In genomic region chr19:19493841-19494546, GRCh38 we compare ENCODE assay signal across 25 cellular contexts. TPM values are rescaled to one million over a fixed set of nuclear protein-coding genes. Genes with fewer than 3 reads are reported as not detected.
DNase-seq lines count a peak whose midpoint lies in the region; ATAC-seq and TF ChIP-seq lines count a peak whose summit lies in the region.
"Had no signal": no experiment of that assay in that cellular context is flagged by ENCODE, and none has a peak within 500 bp of the region (broad histone marks: within the 10 kb centered on the region; RNA-seq: fewer than 3 reads in every experiment).

No MANE protein-coding gene starts in this region.

- H3K27ac ChIP-seq in HUES6 (ENCODE audit: low read depth, low read length): no peak overlapping the region
- peak overlapping the region; percentile 39 for H3K27ac ChIP-seq in caudate nucleus (ENCODE audit: low read depth, low read length)
- H3K27ac ChIP-seq in osteoblast (ENCODE audit: low read depth, low read length): peak overlapping the region; percentile 33
- H3K27ac ChIP-seq: SK-N-MC, upper lobe of left lung had no signal

- peaks cover 37% of the 10 kb centered on the region for H3K36me3 Mint-ChIP-seq in activated CD8-positive, alpha-beta memory T cell treated with anti-CD3 and anti-CD28 coated beads, Interleukin-2, amount 10 ng/mL, durations not matched to agents 7 days and 5 days

- H3K27me3 Mint-ChIP-seq in activated CD8-positive, alpha-beta memory T cell treated with anti-CD3 and anti-CD28 coated beads, Interleukin-2, amount 10 ng/mL, durations not matched to agents 7 days and 5 days: no peaks in the 10 kb centered on the region
- H3K27me3 Mint-ChIP-seq: activated CD4-positive, alpha-beta memory T cell treated with anti-CD3 and anti-CD28 coated beads for 36 hours; B cell; dendritic cell treated with granulocyte-macrophage colony-stimulating factor and Interleukin-4, amounts not matched to agents 40 ng/mL and 50 ng/mL, for 4 days had no signal

- peaks cover 75% of the 10 kb centered on the region for H3K79me2 ChIP-seq in osteoblast (ENCODE audit: insufficient read depth, low read length)

- TF ChIP-seq CTCF in osteoblast (IDR thresholded peaks at IDR 0.05; ENCODE audit: extremely low read depth, low read depth, low read length): no peak

- peak overlapping the region; percentile 46 for H3K27ac Mint-ChIP-seq in activated CD8-positive, alpha-beta memory T cell treated with anti-CD3 and anti-CD28 coated beads, Interleukin-2, amount 10 ng/mL, durations not matched to agents 7 days and 5 days
- H3K27ac Mint-ChIP-seq: B cell; dendritic cell treated with granulocyte-macrophage colony-stimulating factor and Interleukin-4, amounts not matched to agents 40 ng/mL and 50 ng/mL, for 4 days; T-helper 2 cell treated with Interferon-gamma antibody and Interleukin-4, amounts not matched to agents 5 μg/mL and 100 μg/mL, for 36 hours had no signal

- CTCF ChIA-PET in activated CD8-positive, alpha-beta memory T cell treated with anti-CD3 and anti-CD28 coated beads, Interleukin-2, amount 10 ng/mL, durations not matched to agents 7 days and 5 days (lab: Charles Lee): interaction anchor here (2.0 kb wide), 1 partner anchor 121 kb away, joined by 7 read pairs; no protein-coding TSS in a partner anchor

- H3K27me3 ChIP-seq in HUES6 (ENCODE audit: control insufficient read depth, insufficient read depth, low read length) (no peaks in the 10 kb centered on the region), osteoblast (ENCODE audit: insufficient read depth, low read length) (no peaks in the 10 kb centered on the region)
- H3K27me3 ChIP-seq: upper lobe of left lung had no signal

- H3K4me1 ChIP-seq in HUES6 (ENCODE audit: control insufficient read depth, insufficient read depth, low read length) (peaks cover 11% of the 10 kb centered on the region), osteoblast (ENCODE audit: insufficient read depth, low read length) (peaks cover 19% of the 10 kb centered on the region)

- peak overlapping the region; percentile 20 for H3K9ac ChIP-seq in HUES6 (ENCODE audit: low read length)

- peaks cover 18% of the 10 kb centered on the region for H3K4me1 Mint-ChIP-seq in activated CD8-positive, alpha-beta memory T cell treated with anti-CD3 and anti-CD28 coated beads, Interleukin-2, amount 10 ng/mL, durations not matched to agents 7 days and 5 days

- H3K9me3 Mint-ChIP-seq in activated CD8-positive, alpha-beta memory T cell treated with anti-CD3 and anti-CD28 coated beads, Interleukin-2, amount 10 ng/mL, durations not matched to agents 7 days and 5 days (ENCODE audit: low read depth): no peaks in the 10 kb centered on the region
- H3K9me3 Mint-ChIP-seq: activated CD4-positive, alpha-beta memory T cell treated with anti-CD3 and anti-CD28 coated beads for 36 hours; dendritic cell treated with granulocyte-macrophage colony-stimulating factor and Interleukin-4, amounts not matched to agents 40 ng/mL and 50 ng/mL, for 4 days; T-helper 2 cell treated with Interferon-gamma antibody and Interleukin-4, amounts not matched to agents 5 μg/mL and 100 μg/mL, for 36 hours had no signal

- no peak overlapping the region for H3K4me2 ChIP-seq in osteoblast (ENCODE audit: insufficient read depth, low read length)

- H3K36me3 ChIP-seq in HUES6 (ENCODE audit: control insufficient read depth, insufficient read depth, low read length) (peaks cover 78% of the 10 kb centered on the region), osteoblast (ENCODE audit: insufficient read depth, low read length) (peaks cover 43% of the 10 kb centered on the region)

- H4K20me1 ChIP-seq in osteoblast (ENCODE audit: insufficient read depth, low read length): peaks cover 22% of the 10 kb centered on the region

- ATAC-seq in activated CD8-positive, alpha-beta memory T cell treated with anti-CD3 and anti-CD28 coated beads, Interleukin-2, amount 10 ng/mL, durations not matched to agents 7 days and 5 days: no peak
- no peak for ATAC-seq in GM19023 (IDR thresholded peaks at IDR 0.05; ENCODE audit: unreplicated experiment)

- H3K9me3 ChIP-seq in HUES6 (ENCODE audit: control insufficient read depth, insufficient read depth, low read depth, low read length): no peaks in the 10 kb centered on the region
- H3K9me3 ChIP-seq in osteoblast (ENCODE audit: low read depth, low read length): no peaks in the 10 kb centered on the region
- H3K9me3 ChIP-seq: upper lobe of left lung had no signal

- no peak overlapping the region for H2AFZ ChIP-seq in osteoblast (ENCODE audit: low read length)

- no peak overlapping the region for H3K4me3 Mint-ChIP-seq in activated CD8-positive, alpha-beta memory T cell treated with anti-CD3 and anti-CD28 coated beads, Interleukin-2, amount 10 ng/mL, durations not matched to agents 7 days and 5 days
- H3K4me3 Mint-ChIP-seq: activated CD4-positive, alpha-beta memory T cell treated with anti-CD3 and anti-CD28 coated beads for 36 hours; B cell; dendritic cell treated with granulocyte-macrophage colony-stimulating factor and Interleukin-4, amounts not matched to agents 40 ng/mL and 50 ng/mL, for 4 days; T-helper 2 cell treated with Interferon-gamma antibody and Interleukin-4, amounts not matched to agents 5 μg/mL and 100 μg/mL, for 36 hours had no signal

- DNase-seq in activated CD8-positive, alpha-beta memory T cell treated with anti-CD3 and anti-CD28 coated beads, Interleukin-2, amount 10 ng/mL, durations not matched to agents 7 days and 5 days: no peak
- no peak for DNase-seq in activated CD8-positive, alpha-beta memory T cell treated with anti-CD3 and anti-CD28 coated beads, Interleukin-2, amount 50 U/mL, for 48 hours
- DNase-seq in caudate nucleus (lab: John Stamatoyannopoulos, UW): peak in 23 of 61 donors; percentile 4 to 60 (median 22)
- DNase-seq in osteoblast (ENCODE audit: insufficient read length, low spot score, missing footprints): peak; percentile 87
- DNase-seq in NCI-H510A treated with DMSO at 0.1 percent for 48 hours (lab: John Stamatoyannopoulos, UW): no peak
- DNase-seq in NAMALWA (ENCODE audit: low spot score): no peak
- DNase-seq: activated CD4-positive, alpha-beta memory T cell treated with anti-CD3 and anti-CD28 coated beads for 36 hours; activated gamma-delta T cell treated with Interleukin-2 at 50 U/mL for 16 hours; amniotic stem cell; COR-L47; DMS79 treated with DMSO at 0.1 percent for 48 hours; HCEC 1CT; Kasumi-1; kidney glomerular epithelial cell; NCI-H1048; NCI-H187; stimulated activated CD8-positive, alpha-beta memory T cell treated with anti-CD3 and anti-CD28 coated beads, Interleukin-4, amount 100 ng/mL, for 48 hours; upper lobe of left lung had no signal

- H3K4me3 ChIP-seq in HUES6 (ENCODE audit: low read depth, low read length): no peak overlapping the region
- H3K4me3 ChIP-seq in osteoblast (ENCODE audit: insufficient read depth, low read length): no peak overlapping the region
- H3K4me3 ChIP-seq: SK-N-MC, upper lobe of left lung had no signal

RNA-seq across cellular contexts. Expression of gene TSSK6, which starts 21.4 kb away (rescaled TPM):
- total RNA-seq in activated CD8-positive, alpha-beta memory T cell treated with anti-CD3 and anti-CD28 coated beads, Interleukin-2, amount 10 ng/mL, durations not matched to agents 7 days and 5 days: 1 to 10 TPM; 4.2 to 6.3 TPM
- 2.7 and 4.3 TPM in 2 replicates for total RNA-seq in osteoblast

RNA-seq across cellular contexts. Expression of gene NDUFA13, which starts 22.0 kb away (rescaled TPM):
- total RNA-seq in activated CD8-positive, alpha-beta memory T cell treated with anti-CD3 and anti-CD28 coated beads, Interleukin-2, amount 10 ng/mL, durations not matched to agents 7 days and 5 days: 100 to 1,000 TPM; 372 to 417 TPM
- 160 and 202 TPM in 2 replicates for total RNA-seq in osteoblast

RNA-seq across cellular contexts. Expression of gene YJEFN3, which starts 34.7 kb away (rescaled TPM):
- 1 to 10 TPM; 7.4 to 9.9 TPM for total RNA-seq in activated CD8-positive, alpha-beta memory T cell treated with anti-CD3 and anti-CD28 coated beads, Interleukin-2, amount 10 ng/mL, durations not matched to agents 7 days and 5 days
- total RNA-seq in osteoblast: under 0.01 and 0.29 TPM in 2 replicates

RNA-seq across cellular contexts. Expression of gene CILP2, which starts 44.1 kb away (rescaled TPM):
- under 1 TPM; 0.12 to 0.15 TPM for total RNA-seq in activated CD8-positive, alpha-beta memory T cell treated with anti-CD3 and anti-CD28 coated beads, Interleukin-2, amount 10 ng/mL, durations not matched to agents 7 days and 5 days
- total RNA-seq in osteoblast: 0.72 and 0.88 TPM in 2 replicates
- total RNA-seq: pulmonary artery endothelial cell had no signal
